Comparison of ENCODE assay signal across 17 cellular contexts in genomic region chr4:60847614-60848013, GRCh38.
DNase-seq lines count a peak whose midpoint lies in the region; ATAC-seq, FAIRE-seq and TF ChIP-seq lines count a peak whose summit lies in the region.
"Had no signal": no experiment of that assay in that cellular context is flagged by ENCODE, and none has a peak within 500 bp of the region (broad histone marks: within the 10 kb centered on the region; RNA-seq: fewer than 3 reads in every experiment).

No MANE protein-coding gene starts in this region.

- H3K23ac ChIP-seq in H1 (ENCODE audit: insufficient read length) = no peak overlapping the region

- no peak overlapping the region for H4K91ac ChIP-seq in H1 (replicated peaks; ENCODE audit: insufficient read length, low read length)

- TF ChIP-seq CTCF in HepG2 (CRISPR knock-in tag; IDR thresholded peaks at IDR 0.05) (no peak), right lobe of liver (IDR thresholded peaks at IDR 0.05) (no peak), H1 (IDR thresholded peaks at IDR 0.05; ENCODE audit: control extremely low read depth in 1 of 3, insufficient read depth in 1 of 3, low read depth in 1 of 3, low read length in 3 of 3) (no peak)

- H3K27ac ChIP-seq in HepG2 (ENCODE audit: extremely low read length, insufficient read depth, low read length) (no peak overlapping the region), right lobe of liver (no peak overlapping the region), H1 (ENCODE audit: low read depth, low read length) (no peak overlapping the region)
- H3K27ac ChIP-seq: 22Rv1, HL-60 had no signal

- in situ Hi-C loops in HepG2 (cut with HindIII; ENCODE audit: extremely low pct_ligation_motif_present, low pct_unique_long_range_greater_than_20kb) = no loop called here

- H2BK12ac ChIP-seq in H1 (ENCODE audit: low read depth, low read length) = no peak overlapping the region

- no peaks in the 10 kb centered on the region for H3K79me1 ChIP-seq in H1 (ENCODE audit: low read depth, low read length)

- H3K36me3 ChIP-seq in HepG2 (replicated peaks in 1 of 2; ENCODE audit: control insufficient read depth in 1 of 2, insufficient read depth in 2 of 2, low read length in 2 of 2) (no peaks in the 10 kb centered on the region), right lobe of liver (no peaks in the 10 kb centered on the region), H1 (ENCODE audit: control insufficient read depth in 2 of 4, insufficient read depth in 4 of 4, low read length in 3 of 4) (no peaks in the 10 kb centered on the region)

- no peak overlapping the region for H3K14ac ChIP-seq in H1 (ENCODE audit: insufficient read length)

- no peaks in the 10 kb centered on the region for H3K23me2 ChIP-seq in H1 (ENCODE audit: low read depth, low read length)

- POLR2A ChIA-PET in HepG2 (lab: Yijun Ruan, JAX) (no interaction called here), H1 (lab: Charles Lee; ENCODE audit: partially characterized antibody) (no interaction called here)

- TF ChIP-seq EP300 in HepG2 (IDR thresholded peaks at IDR 0.05; ENCODE audit: low read depth in 2 of 2, low read length in 2 of 2) = no peak
- TF ChIP-seq EP300 in HepG2 (CRISPR knock-in tag; IDR thresholded peaks at IDR 0.05; ENCODE audit: borderline replicate concordance) = no peak
- no peak for TF ChIP-seq EP300 in H1 (IDR thresholded peaks at IDR 0.05; ENCODE audit: borderline replicate concordance in 1 of 2, low read depth in 2 of 2, low read length in 2 of 2)

- CTCF ChIA-PET in HepG2 (lab: Yijun Ruan, JAX; ENCODE audit: low intra/inter-chr PET ratio, low total read pairs) (no interaction called here), H1 (lab: Charles Lee; ENCODE audit: partially characterized antibody) (no interaction called here)

- H2BK120ac ChIP-seq in H1 (replicated peaks; ENCODE audit: low read depth, low read length) = no peak overlapping the region

- H3K4ac ChIP-seq in H1 (replicated peaks; ENCODE audit: insufficient read length, low read depth, low read length) = no peak overlapping the region

- H4K5ac ChIP-seq in H1 (ENCODE audit: insufficient read length, low read depth, low read length) = no peak overlapping the region

- peak; percentile 45 for DNase-seq in HepG2 (ENCODE audit: low spot score)
- no peak for DNase-seq in right lobe of liver
- no peak for DNase-seq in H1 (ENCODE audit: low read depth in 1 of 2, low spot score in 2 of 2)
- peak; percentile 73 for DNase-seq in islet precursor cell
- peak; percentile 26 for DNase-seq in urothelium cell line (ENCODE audit: low spot score)
- no peak for DNase-seq in stimulated activated CD4-positive, alpha-beta T cell treated with anti-CD3 and anti-CD28 coated beads, Interleukin-2, amount 100 ng/mL, for 48 hours
- DNase-seq in NCI-H524 (lab: John Stamatoyannopoulos, UW) = no peak
- DNase-seq in NCI-H1694 treated with DMSO at 0.1 percent for 48 hours (lab: John Stamatoyannopoulos, UW) = no peak
- DNase-seq: Calu3, DMS79 treated with DMSO at 0.1 percent for 48 hours, EL, GDM1, HCEC 1CT, HFFc6 had no signal

- H2AFZ ChIP-seq in HepG2 (ENCODE audit: low read length) (no peak overlapping the region), H1 (ENCODE audit: low read length) (peak overlapping the region; percentile 31; the same call in 1 of the 2 replicates)

- ATAC-seq in HepG2 = peak; percentile 79
- ATAC-seq in right lobe of liver = no peak

- H4K8ac ChIP-seq in H1 (ENCODE audit: extremely low read depth, insufficient read depth, low read length) = no peak overlapping the region

- H3K9ac ChIP-seq in HepG2 (ENCODE audit: insufficient read depth, low read depth, low read length) = no peak overlapping the region
- no peak overlapping the region for H3K9ac ChIP-seq in H1 (replicated peaks in 1 of 4; ENCODE audit: extremely low read depth in 1 of 4, low read depth in 3 of 4, low read length in 3 of 4)

- H3K4me1 ChIP-seq in HepG2 (ENCODE audit: insufficient read depth, low read length) (no peaks in the 10 kb centered on the region), right lobe of liver (no peaks in the 10 kb centered on the region), H1 (replicated peaks in 1 of 4; ENCODE audit: control insufficient read depth in 3 of 4, insufficient read depth in 4 of 4, low read length in 3 of 4) (no peaks in the 10 kb centered on the region)

- no TSS peak for BruUV-seq in HepG2 (replicated peaks; lab: Mats Ljungman, UMichigan)

- H3K9me3 ChIP-seq in HepG2 (ENCODE audit: low read length) = no peaks in the 10 kb centered on the region
- H3K9me3 ChIP-seq in right lobe of liver = no peaks in the 10 kb centered on the region
- no peaks in the 10 kb centered on the region for H3K9me3 ChIP-seq in H1 (ENCODE audit: insufficient read depth in 2 of 2, low read depth in 1 of 2, low read length in 1 of 2)

- WGBS in HepG2 (ENCODE audit: low lambda C conversion rate) = 1% methylated on average over 4 of the region's 4 CpGs
- WGBS in right lobe of liver (ENCODE audit: insufficient coverage, low coverage, low lambda C conversion rate, missing lambda C conversion rate) = 43% methylated on average over 4 of the region's 4 CpGs
- 69% methylated on average over 4 of the region's 4 CpGs; no CpG with 5 or more reads in 1 of the 2 experiments for WGBS in H1 (ENCODE audit: extremely low coverage in 1 of 2, insufficient coverage in 1 of 2, insufficient read length in 1 of 2, insufficient replicate concordance in 2 of 2, low coverage in 1 of 2, low lambda C conversion rate in 2 of 2, missing lambda C conversion rate in 1 of 2), 2 experiments

- H3K4me2 ChIP-seq in HepG2 (ENCODE audit: low read depth, low read length) (no peak overlapping the region), H1 (ENCODE audit: insufficient read depth in 1 of 2, low read depth in 2 of 2, low read length in 2 of 2) (no peak overlapping the region)

- H4K20me1 ChIP-seq in HepG2 (ENCODE audit: insufficient read depth, low read length) (no peaks in the 10 kb centered on the region), H1 (replicated peaks in 1 of 2; ENCODE audit: control insufficient read depth in 1 of 2, insufficient read depth in 2 of 2, low read length in 2 of 2) (no peaks in the 10 kb centered on the region)

- H3K56ac ChIP-seq in H1 (replicated peaks; ENCODE audit: insufficient read length, low read depth, low read length) = no peak overlapping the region

- FAIRE-seq in HepG2 (lab: Jason Lieb, UNC) (no peak), H1 (lab: Jason Lieb, UNC) (no peak), urothelium cell line (lab: Jason Lieb, UNC) (no peak)
- FAIRE-seq: GM19239 had no signal

- H2BK20ac ChIP-seq in H1 (ENCODE audit: low read length) = no peak overlapping the region

- H3K79me2 ChIP-seq in HepG2 (ENCODE audit: insufficient read depth, low read length) = no peaks in the 10 kb centered on the region
- no peaks in the 10 kb centered on the region for H3K79me2 ChIP-seq in H1 (ENCODE audit: control insufficient read depth in 1 of 2, insufficient read depth in 2 of 2, low read length in 2 of 2)

- H2AK5ac ChIP-seq in H1 (ENCODE audit: low read depth, low read length) = no peak overlapping the region

- no peak overlapping the region for H2BK5ac ChIP-seq in H1 (ENCODE audit: low read depth, low read length)

- intact Hi-C loops in HepG2 (cut with micrococcal nuclease; ENCODE audit: unreplicated experiment) (no loop called here), right lobe of liver (cut with DNase I) (no loop called here)

- no peak overlapping the region for H3K4me3 ChIP-seq in HepG2 (replicated peaks in 1 of 3; ENCODE audit: insufficient read depth in 1 of 3, low read depth in 2 of 3, low read length in 3 of 3)
- H3K4me3 ChIP-seq in right lobe of liver = no peak overlapping the region
- H3K4me3 ChIP-seq in H1 (ENCODE audit: extremely low read depth in 1 of 4, insufficient read depth in 2 of 4, low read depth in 3 of 4, low read length in 4 of 4) = no peak overlapping the region

- H3K18ac ChIP-seq in H1 (ENCODE audit: extremely low read depth, low read length) = no peak overlapping the region

- TF ChIP-seq POLR2A in HepG2 (IDR thresholded peaks at IDR 0.05; ENCODE audit: insufficient read depth in 1 of 2, low read depth in 2 of 2, low read length in 2 of 2) (no peak), right lobe of liver (IDR thresholded peaks at IDR 0.05) (no peak), H1 (IDR thresholded peaks at IDR 0.05; ENCODE audit: control extremely low read depth in 1 of 2, low read depth in 2 of 2, low read length in 2 of 2) (no peak)

- H2BK15ac ChIP-seq in H1 (ENCODE audit: low read length) = no peak overlapping the region

- H3K27me3 ChIP-seq in HepG2 (ENCODE audit: control insufficient read depth in 1 of 2, insufficient read depth in 2 of 2, low read length in 2 of 2) (no peaks in the 10 kb centered on the region), right lobe of liver (no peaks in the 10 kb centered on the region), H1 (replicated peaks in 1 of 4; ENCODE audit: control insufficient read depth in 3 of 4, extremely low read depth in 1 of 4, insufficient read depth in 3 of 4, low read length in 3 of 4) (no peaks in the 10 kb centered on the region)

- TF ChIP-seq RAD21 in HepG2 (CRISPR knock-in tag; IDR thresholded peaks at IDR 0.05) = no peak
- no peak for TF ChIP-seq RAD21 in H1 (IDR thresholded peaks at IDR 0.05 in 1 of 2, conservative IDR thresholded peaks at IDR 0.05 in 1 of 2; ENCODE audit: low read depth in 2 of 2, low read length in 2 of 2)

TF ChIP-seq in HepG2, 621 proteins besides CTCF, POLR2A, EP300 and RAD21 (continues in another document):
- TF ChIP-seq TEAD3 (CRISPR knock-in tag; optimal IDR thresholded peaks at IDR 0.05; ENCODE audit: borderline replicate concordance) (peak; percentile 46), PCBP1 (IDR thresholded peaks at IDR 0.05; ENCODE audit: borderline replicate concordance, low read depth, low read length) (no peak)

TF ChIP-seq in H1, 55 proteins besides CTCF, POLR2A, EP300 and RAD21:
- TF ChIP-seq TAF7 (optimal IDR thresholded peaks at IDR 0.05; ENCODE audit: borderline replicate concordance, low read depth, low read length) (no peak), HDAC6 (IDR thresholded peaks at IDR 0.05; ENCODE audit: low read depth, low read length) (no peak), BRCA1 (IDR thresholded peaks at IDR 0.05; ENCODE audit: low read depth, low read length) (no peak), TEAD4 (IDR thresholded peaks at IDR 0.05; ENCODE audit: low read depth, low read length) (peak; percentile 71)

Comparison
In these comparisons a context has a peak if more than half of its experiments do, and no peak if none do; other contexts are left out.
1. DNase-seq: peak in HepG2 (single experiment), islet precursor cell (single experiment) and urothelium cell line (single experiment); none in right lobe of liver (0 of 3), H1 (0 of 2), stimulated activated CD4-positive, alpha-beta T cell treated with anti-CD3 and anti-CD28 coated beads, Interleukin-2, amount 100 ng/mL, for 48 hours (0 of 2), NCI-H524 (0 of 2) and NCI-H1694 treated with DMSO at 0.1 percent for 48 hours (single experiment).